ENCODE assay signal across 8 cellular contexts in genomic region chr19:4639531-4640246, GRCh38. TPM values are rescaled to one million over a fixed set of nuclear protein-coding genes. Genes with fewer than 3 reads are reported as not detected.
DNase-seq lines count a peak whose midpoint lies in the region; ATAC-seq, FAIRE-seq and TF ChIP-seq lines count a peak whose summit lies in the region.

No MANE protein-coding gene starts in this region.

- H3K4me2 ChIP-seq in DND-41 (ENCODE audit: insufficient read depth, low read length) = peak overlapping the region; percentile 100
- H3K4me2 ChIP-seq in endothelial cell of umbilical vein (ENCODE audit: insufficient read depth, low read length) = peak overlapping the region; percentile 76

- TSS peak; percentile 63 for BruUV-seq in endothelial cell of umbilical vein (replicated peaks; lab: Mats Ljungman, UMichigan)

- no peak overlapping the region for H3K27ac Mint-ChIP-seq in neural crest cell (ENCODE audit: unreplicated experiment)

- dilution Hi-C loops in endothelial cell of umbilical vein (cut with MboI; ENCODE audit: extremely low pct_ligation_motif_present, low sequenced_read_pairs) = no loop called here

- H3K27me3 ChIP-seq in DND-41 (ENCODE audit: insufficient read depth, low read length, poor library complexity) = no peaks in the 10 kb centered on the region
- H3K27me3 ChIP-seq in H7 (ENCODE audit: control insufficient read depth, insufficient read depth, low read length) = peaks cover 5% of the 10 kb centered on the region
- no peaks in the 10 kb centered on the region for H3K27me3 ChIP-seq in Peyer's patch
- no peaks in the 10 kb centered on the region for H3K27me3 ChIP-seq in endothelial cell of umbilical vein (ENCODE audit: control insufficient read depth in 2 of 2, insufficient read depth in 2 of 2, low read length in 2 of 2)

- no peaks in the 10 kb centered on the region for H3K9me3 Mint-ChIP-seq in neural crest cell

- no peak for DNase-seq in DND-41
- DNase-seq in H7 = no peak
- peak in 2 of 3 donors; percentile 61 to 63 for DNase-seq in Peyer's patch
- peak; percentile 39 for DNase-seq in endothelial cell of umbilical vein (ENCODE audit: low read depth, low spot score)
- DNase-seq in neural crest cell (ENCODE audit: low read depth, low spot score) = no peak
- DNase-seq in NCI-H2196 treated with DMSO at 0.1 percent for 48 hours (lab: John Stamatoyannopoulos, UW; ENCODE audit: unreplicated experiment) = no peak
- DNase-seq in epidermal melanocyte (ENCODE audit: insufficient read length, low spot score) = no peak

- H3K4me1 Mint-ChIP-seq in neural crest cell = peaks cover 8% of the 10 kb centered on the region

- H3K4me3 Mint-ChIP-seq in neural crest cell = peak overlapping the region; percentile 89

- peak; percentile 55 for FAIRE-seq in endothelial cell of umbilical vein (lab: Jason Lieb, UNC)

- no peaks in the 10 kb centered on the region for H3K9me1 ChIP-seq in endothelial cell of umbilical vein (replicated peaks; ENCODE audit: control insufficient read depth, extremely low read depth, insufficient read depth, low read length)

- H3K36me3 Mint-ChIP-seq in neural crest cell (ENCODE audit: low read depth) = no peaks in the 10 kb centered on the region

- TF ChIP-seq CTCF in DND-41 (IDR thresholded peaks at IDR 0.05; ENCODE audit: borderline replicate concordance, extremely low read depth, low read length, poor library complexity, severe bottlenecking) = no peak
- no peak for TF ChIP-seq CTCF in Peyer's patch (IDR thresholded peaks at IDR 0.05)
- TF ChIP-seq CTCF in endothelial cell of umbilical vein (IDR thresholded peaks at IDR 0.05; ENCODE audit: extremely low read depth in 1 of 2, insufficient read depth in 1 of 2, low read depth in 1 of 2, low read length in 2 of 2) = no peak
- TF ChIP-seq CTCF in neural crest cell (conservative IDR thresholded peaks at IDR 0.05) = no peak

- intact Hi-C loops in endothelial cell of umbilical vein (cut with micrococcal nuclease) = loop anchor here (1.0 to 5.0 kb wide), 4 partner anchors 80 to 237 kb away; partner anchors contain the start of genes CHAF1A, DPP9, HDGFL2 and SEMA6B

- TF ChIP-seq POLR2A in Peyer's patch (IDR thresholded peaks at IDR 0.05) (peak in 1 of 2 donors; percentile 12), endothelial cell of umbilical vein (IDR thresholded peaks at IDR 0.05; ENCODE audit: low read depth, low read length) (peak; percentile 51)

- POLR2A ChIA-PET in endothelial cell of umbilical vein (lab: Charles Lee) = interaction anchor here (0.5 kb wide), 1 partner anchor 119 kb away, joined by 3 read pairs; no protein-coding TSS in a partner anchor

- H3K4me1 ChIP-seq in DND-41 (ENCODE audit: insufficient read depth, low read length) (peaks cover 41% of the 10 kb centered on the region), Peyer's patch (peaks cover 0 to 33% (median 10%) of the 10 kb centered on the region in 4 donors), endothelial cell of umbilical vein (ENCODE audit: control insufficient read depth, extremely low read depth, insufficient read depth, low read length) (peaks cover 34% of the 10 kb centered on the region)

- H3K9me3 ChIP-seq in DND-41 (ENCODE audit: insufficient read depth, low read length, severe bottlenecking) (no peaks in the 10 kb centered on the region), Peyer's patch (no peaks in the 10 kb centered on the region), endothelial cell of umbilical vein (replicated peaks; ENCODE audit: control insufficient read depth, insufficient read depth, low read length) (no peaks in the 10 kb centered on the region)

- H4K20me1 ChIP-seq in DND-41 (ENCODE audit: insufficient read depth, low read length) = no peaks in the 10 kb centered on the region
- no peaks in the 10 kb centered on the region for H4K20me1 ChIP-seq in endothelial cell of umbilical vein (replicated peaks; ENCODE audit: control insufficient read depth, extremely low read depth, insufficient read depth, low read length)

- H3K9ac ChIP-seq in DND-41 (ENCODE audit: low read depth, low read length) (peak overlapping the region; percentile 71), endothelial cell of umbilical vein (replicated peaks; ENCODE audit: extremely low read depth, insufficient read depth, low read length) (peak overlapping the region; percentile 49)

- CTCF ChIA-PET in endothelial cell of umbilical vein (lab: Charles Lee) = interaction anchor here (1.0 to 1.1 kb wide), 2 partner anchors 50 to 63 kb away, joined by 3 to 5 read pairs; no protein-coding TSS in a partner anchor

- ATAC-seq in DND-41 (ENCODE audit: insufficient read depth, low read depth) (no peak), GM21529 (IDR thresholded peaks at IDR 0.05; ENCODE audit: unreplicated experiment) (no peak)

- H3K27ac ChIP-seq in DND-41 (ENCODE audit: low read length) (peak overlapping the region; percentile 79), Peyer's patch (peak overlapping the region; percentile 51 to 79 (median 76)), endothelial cell of umbilical vein (ENCODE audit: insufficient read depth, low read depth, low read length) (peak overlapping the region; percentile 14)

- H3K79me2 ChIP-seq in DND-41 (ENCODE audit: insufficient read depth, low read length) = 0 out of 2 replicates have a peak, but pooled peaks cover 6% of the 10 kb centered on the region
- peaks cover 37% of the 10 kb centered on the region for H3K79me2 ChIP-seq in endothelial cell of umbilical vein (ENCODE audit: control insufficient read depth, insufficient read depth, low read length)

- H3K36me3 ChIP-seq in DND-41 (ENCODE audit: insufficient read depth, low read length) (no peaks in the 10 kb centered on the region), H7 (replicated peaks; ENCODE audit: control insufficient read depth, insufficient read depth, low read length) (no peaks in the 10 kb centered on the region), Peyer's patch (no peaks in the 10 kb centered on the region), endothelial cell of umbilical vein (ENCODE audit: control insufficient read depth in 2 of 2, extremely low read depth in 1 of 2, insufficient read depth in 2 of 2, low read length in 2 of 2) (peaks cover 0 to 6% of the 10 kb centered on the region in 2 experiments)

- H2AFZ ChIP-seq in DND-41 (ENCODE audit: low read depth, low read length) (peak overlapping the region; percentile 74), endothelial cell of umbilical vein (ENCODE audit: low read depth, low read length) (peak overlapping the region; percentile 4)

- H3K4me3 ChIP-seq in DND-41 (ENCODE audit: low read depth in 1 of 2, low read length in 2 of 2) (peak overlapping the region; percentile 50 to 88), H7 (ENCODE audit: insufficient read depth, low read depth, low read length) (peak overlapping the region; percentile 76), Peyer's patch (peak overlapping the region; percentile 66 to 92 (median 78)), endothelial cell of umbilical vein (replicated peaks in 1 of 3; ENCODE audit: insufficient read depth in 1 of 3, low read depth in 1 of 3, low read length in 3 of 3) (peak overlapping the region; percentile 68 to 79 (median 69))

- peaks cover 4% of the 10 kb centered on the region for H3K27me3 Mint-ChIP-seq in neural crest cell (ENCODE audit: low read depth)

TF ChIP-seq in endothelial cell of umbilical vein, 7 proteins besides CTCF, POLR2A, EP300 and RAD21:
- TF ChIP-seq MYC (IDR thresholded peaks at IDR 0.05; ENCODE audit: low read depth, low read length) (no peak), POLR2AphosphoS5 (IDR thresholded peaks at IDR 0.05; ENCODE audit: insufficient read depth, low read depth, low read length) (no peak), EZH2 (IDR thresholded peaks at IDR 0.05; ENCODE audit: borderline replicate concordance, low read depth, low read length, severe bottlenecking) (no peak), JUN (IDR thresholded peaks at IDR 0.05; ENCODE audit: borderline replicate concordance, insufficient read depth, insufficient read length, low read depth) (no peak), FOS (IDR thresholded peaks at IDR 0.05; ENCODE audit: borderline replicate concordance, insufficient read depth, low read length) (no peak), GATA2 (IDR thresholded peaks at IDR 0.05; ENCODE audit: insufficient read depth, insufficient read length, low read depth, low read length) (no peak)
- TF ChIP-seq, protein P1, sequence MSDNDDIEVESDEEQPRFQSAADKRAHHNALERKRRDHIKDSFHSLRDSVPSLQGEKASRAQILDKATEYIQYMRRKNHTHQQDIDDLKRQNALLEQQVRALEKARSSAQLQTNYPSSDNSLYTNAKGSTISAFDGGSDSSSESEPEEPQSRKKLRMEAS (IDR thresholded peaks at IDR 0.05; ENCODE audit: insufficient read depth, insufficient read length) = no peak

RNA-seq across cellular contexts. Expression of gene TNFAIP8L1, which starts 0.4 kb away (rescaled TPM):
- total RNA-seq in H7 (2014; rRNA removed; shearing (Covaris generic)) = 9.4 and 11.1 TPM in 2 replicates
- total RNA-seq in Peyer's patch = 10 to 100 TPM in 2 of 4 donors, 1 to 10 TPM in 2; 7.0 to 16.5 (median 11.0) TPM
- total RNA-seq in endothelial cell of umbilical vein = 53.7 and 56.1 TPM in 2 replicates
- 40.0 and 44.8 TPM in 2 replicates for polyA plus RNA-seq in endothelial cell of umbilical vein
- polyA plus RNA-seq in endothelial cell of umbilical vein (2011; cell fraction: cytosol; rRNA removed) = 33.4 and 37.4 TPM in 2 replicates
- 19.3 and 19.4 TPM in 2 replicates for polyA plus RNA-seq in endothelial cell of umbilical vein (2011; cell fraction: nucleus; rRNA removed)
- polyA plus RNA-seq in endothelial cell of umbilical vein (2012) = 21.5 and 29.8 TPM in 2 replicates
- polyA minus RNA-seq in endothelial cell of umbilical vein = 32.6 and 35.4 TPM in 2 replicates
- 1.2 TPM for polyA minus RNA-seq in endothelial cell of umbilical vein (2011; cell fraction: cytosol; rRNA and poly(A)+ RNA removed)
- 15.8 and 24.1 TPM in 2 replicates for polyA minus RNA-seq in endothelial cell of umbilical vein (2011; cell fraction: nucleus; rRNA and poly(A)+ RNA removed)
- total RNA-seq in neural crest cell = 7.0 and 8.0 TPM in 2 replicates

RNA-seq across cellular contexts. Expression of gene MYDGF, which starts 30.5 kb away (rescaled TPM):
- 90.2 and 92.2 TPM in 2 replicates for total RNA-seq in H7 (2014; rRNA removed; shearing (Covaris generic))
- 10 to 100 TPM in 3 of 4 donors, 1 to 10 TPM in 1; 9.9 to 45.9 (median 40.3) TPM for total RNA-seq in Peyer's patch
- 187 and 191 TPM in 2 replicates for total RNA-seq in endothelial cell of umbilical vein
- 337 and 358 TPM in 2 replicates for polyA plus RNA-seq in endothelial cell of umbilical vein
- polyA plus RNA-seq in endothelial cell of umbilical vein (2011; cell fraction: cytosol; rRNA removed) = 276 and 354 TPM in 2 replicates
- polyA plus RNA-seq in endothelial cell of umbilical vein (2011; cell fraction: nucleus; rRNA removed) = 112 and 113 TPM in 2 replicates
- polyA plus RNA-seq in endothelial cell of umbilical vein (2012) = 316 and 352 TPM in 2 replicates
- 78.9 and 81.8 TPM in 2 replicates for polyA minus RNA-seq in endothelial cell of umbilical vein
- 54.6 TPM for polyA minus RNA-seq in endothelial cell of umbilical vein (2011; cell fraction: cytosol; rRNA and poly(A)+ RNA removed)
- polyA minus RNA-seq in endothelial cell of umbilical vein (2011; cell fraction: nucleus; rRNA and poly(A)+ RNA removed) = 20.1 and 38.7 TPM in 2 replicates
- total RNA-seq in neural crest cell = 45.4 and 48.8 TPM in 2 replicates

Comparison
In these comparisons a context has a peak if more than half of its experiments do, and no peak if none do; other contexts are left out.
1. DNase-seq: peak in Peyer's patch (2 of 3) and endothelial cell of umbilical vein (single experiment); none in DND-41 (single experiment), H7 (single experiment), neural crest cell (single experiment), NCI-H2196 treated with DMSO at 0.1 percent for 48 hours (single experiment) and epidermal melanocyte (single experiment).
2. H3K27ac ChIP-seq: peak in every context shown above with its lines; median percentile 79 in DND-41; 76 in Peyer's patch; 14 in endothelial cell of umbilical vein.
3. Peak in every context shown above with its lines, with median percentiles within 50 percentile points of each other: H3K4me3 ChIP-seq.